ENCODE assay signal across 14 cellular contexts in the genomic region with DNA sequence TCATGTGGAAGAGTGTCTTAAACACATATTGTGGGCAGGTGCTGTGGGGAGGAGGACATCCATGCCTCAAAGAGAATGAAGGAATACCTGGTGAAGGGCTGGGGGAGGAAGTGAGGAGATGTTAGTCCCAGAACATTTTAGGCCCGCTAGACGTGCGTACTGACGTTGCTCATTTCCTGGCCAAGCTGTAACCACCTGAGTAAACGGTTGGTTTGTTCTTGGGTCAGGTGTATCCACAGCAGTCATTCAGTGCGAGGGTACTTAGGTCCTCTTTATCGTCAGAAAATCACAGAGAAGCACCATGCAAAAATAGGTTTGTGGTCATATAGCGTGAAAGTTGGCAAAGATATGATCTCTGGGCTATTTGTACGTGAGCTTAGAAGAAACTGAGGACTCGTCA. TPM values are rescaled to one million over a fixed set of nuclear protein-coding genes. Genes with fewer than 3 reads are reported as not detected.
DNase-seq lines count a peak whose midpoint lies in the region; ATAC-seq lines count a peak whose summit lies in the region.
"Had no signal": no experiment of that assay in that cellular context is flagged by ENCODE, and none has a peak within 500 bp of the region (broad histone marks: within the 10 kb centered on the region; RNA-seq: fewer than 3 reads in every experiment).

No MANE protein-coding gene starts in this region.

- DNase-seq in DMS79 (lab: John Stamatoyannopoulos, UW) (peak; percentile 56), cardiac septum (ENCODE audit: low spot score) (no peak)
- DNase-seq in activated CD8-positive, alpha-beta T cell treated with anti-CD3 and anti-CD28 coated beads, Interleukin-2, amount 10 ng/mL, durations not matched to agents 7 days and 5 days, result no peak
- DNase-seq in naive thymus-derived CD8-positive, alpha-beta T cell, result peak in 4 of 10 donors; percentile 35 to 53 (median 46)
- DNase-seq: activated CD8-positive, alpha-beta memory T cell treated with anti-CD3 and anti-CD28 coated beads, Interleukin-2, amount 50 U/mL, for 4 hours; body of pancreas; KBM-7; stimulated activated CD4-positive, alpha-beta T cell treated with anti-CD3 and anti-CD28 coated beads, Interleukin-2, amount 100 ng/mL, for 24 hours had no signal

- peaks cover 58% of the 10 kb centered on the region for H3K4me1 Mint-ChIP-seq in activated CD8-positive, alpha-beta T cell treated with anti-CD3 and anti-CD28 coated beads, Interleukin-2, amount 10 ng/mL, durations not matched to agents 7 days and 5 days (ENCODE audit: low read depth)
- H3K4me1 Mint-ChIP-seq in naive thymus-derived CD8-positive, alpha-beta T cell, result peaks cover 34 to 91% (median 81%) of the 10 kb centered on the region in 4 donors

- H3K4me3 Mint-ChIP-seq in activated CD8-positive, alpha-beta T cell treated with anti-CD3 and anti-CD28 coated beads, Interleukin-2, amount 10 ng/mL, durations not matched to agents 7 days and 5 days, result no peak overlapping the region
- H3K4me3 Mint-ChIP-seq in naive thymus-derived CD8-positive, alpha-beta T cell, result peak overlapping the region in 9 of 10 donors; percentile 3 to 58 (median 40)

- CTCF ChIA-PET in activated CD8-positive, alpha-beta T cell treated with anti-CD3 and anti-CD28 coated beads, Interleukin-2, amount 10 ng/mL, durations not matched to agents 7 days and 5 days (lab: Charles Lee), result interaction anchor here (1.2 kb wide), 1 partner anchor 11 kb away, joined by 4 read pairs; no protein-coding TSS in a partner anchor

- no peaks in the 10 kb centered on the region for H3K27me3 Mint-ChIP-seq in activated CD8-positive, alpha-beta T cell treated with anti-CD3 and anti-CD28 coated beads, Interleukin-2, amount 10 ng/mL, durations not matched to agents 7 days and 5 days (ENCODE audit: low read depth)
- no peaks in the 10 kb centered on the region for H3K27me3 Mint-ChIP-seq in naive thymus-derived CD8-positive, alpha-beta T cell

- ATAC-seq in HG02610 (IDR thresholded peaks at IDR 0.05; ENCODE audit: unreplicated experiment) (peak; percentile 49), HG03442 (IDR thresholded peaks at IDR 0.05; ENCODE audit: unreplicated experiment) (no peak), GM21515 (IDR thresholded peaks at IDR 0.05; ENCODE audit: unreplicated experiment) (no peak), GM21825 (IDR thresholded peaks at IDR 0.05; ENCODE audit: unreplicated experiment) (no peak)
- ATAC-seq in activated CD8-positive, alpha-beta T cell treated with anti-CD3 and anti-CD28 coated beads, Interleukin-2, amount 10 ng/mL, durations not matched to agents 7 days and 5 days, result peak; percentile 67
- peak; percentile 61 to 93 for ATAC-seq in naive thymus-derived CD8-positive, alpha-beta T cell
- ATAC-seq: body of pancreas, HCT116, Panc1 had no signal

- POLR2A ChIA-PET in activated CD8-positive, alpha-beta T cell treated with anti-CD3 and anti-CD28 coated beads, Interleukin-2, amount 10 ng/mL, durations not matched to agents 7 days and 5 days (lab: Charles Lee), result interaction anchor here (0.5 to 1.1 kb wide), 5 partner anchors 9 to 39 kb away, joined by 3 to 5 read pairs (median 4); no protein-coding TSS in a partner anchor
- POLR2A ChIA-PET in naive thymus-derived CD8-positive, alpha-beta T cell (lab: Charles Lee), result no interaction called here

- H3K27ac Mint-ChIP-seq in activated CD8-positive, alpha-beta T cell treated with anti-CD3 and anti-CD28 coated beads, Interleukin-2, amount 10 ng/mL, durations not matched to agents 7 days and 5 days, result peak overlapping the region; percentile 76
- H3K27ac Mint-ChIP-seq in naive thymus-derived CD8-positive, alpha-beta T cell, result peak overlapping the region; percentile 41 to 91 (median 82)

- peaks cover 70% of the 10 kb centered on the region for H3K36me3 Mint-ChIP-seq in activated CD8-positive, alpha-beta T cell treated with anti-CD3 and anti-CD28 coated beads, Interleukin-2, amount 10 ng/mL, durations not matched to agents 7 days and 5 days (ENCODE audit: low read depth)
- peaks cover 6 to 45% (median 29%) of the 10 kb centered on the region in 3 donors for H3K36me3 Mint-ChIP-seq in naive thymus-derived CD8-positive, alpha-beta T cell

- peaks cover 5% of the 10 kb centered on the region for H3K9me3 Mint-ChIP-seq in activated CD8-positive, alpha-beta T cell treated with anti-CD3 and anti-CD28 coated beads, Interleukin-2, amount 10 ng/mL, durations not matched to agents 7 days and 5 days (ENCODE audit: insufficient read depth)
- H3K9me3 Mint-ChIP-seq in naive thymus-derived CD8-positive, alpha-beta T cell, result no peaks in the 10 kb centered on the region

- intact Hi-C loops in cardiac septum (cut with DNase I), result no loop called here

RNA-seq across cellular contexts. Expression of a gene that starts 51.8 kb away (rescaled TPM):
- 10 to 100 TPM; 67.1 to 75.1 TPM for total RNA-seq in activated CD8-positive, alpha-beta T cell treated with anti-CD3 and anti-CD28 coated beads, Interleukin-2, amount 10 ng/mL, durations not matched to agents 7 days and 5 days
- total RNA-seq in naive thymus-derived CD8-positive, alpha-beta T cell, result 10 to 100 TPM; 90.2 to 93.0 TPM
- 10 to 100 TPM in 1 of 3 donors, 1 to 10 TPM in 2; 6.2 to 13.2 (median 9.6) TPM for polyA plus RNA-seq in naive thymus-derived CD8-positive, alpha-beta T cell
- total RNA-seq in cardiac septum, result 41.3 TPM

Comparison
In these comparisons a context has a peak if more than half of its experiments do, and no peak if none do; other contexts are left out.
1. ATAC-seq: peak in HG02610 (single experiment), activated CD8-positive, alpha-beta T cell treated with anti-CD3 and anti-CD28 coated beads, Interleukin-2, amount 10 ng/mL, durations not matched to agents 7 days and 5 days (single experiment) and naive thymus-derived CD8-positive, alpha-beta T cell (2 of 2); none in HG03442 (single experiment), GM21515 (single experiment) and GM21825 (single experiment).